Comparison of ENCODE assay signal across 6 cellular contexts in genomic region chr22:46782200-46782599, GRCh38. TPM values are rescaled to one million over a fixed set of nuclear protein-coding genes. Genes with fewer than 3 reads are reported as not detected.
DNase-seq lines count a peak whose midpoint lies in the region; ATAC-seq and TF ChIP-seq lines count a peak whose summit lies in the region.
"Not testable (repeated sequence)": the region's sequence is repeated elsewhere in the genome, so short reads cannot be mapped to it uniquely, and the experiment has no call there.

No MANE protein-coding gene starts in this region.

- not testable (repeated sequence) for H3K36me3 Mint-ChIP-seq in IgD-negative memory B cell; activated T-cell treated with anti-CD3 and anti-CD28 coated beads, Interleukin-2, amount 50 U/mL, for 72 hours (ENCODE audit: insufficient read depth in 2 of 2); natural killer cell
- peaks cover 80% of the 10 kb centered on the region for H3K36me3 Mint-ChIP-seq in dendritic cell treated with granulocyte-macrophage colony-stimulating factor and Interleukin-4, amounts not matched to agents 40 ng/mL and 50 ng/mL, for 4 days (ENCODE audit: low read depth)

- not testable (repeated sequence) for TF ChIP-seq CTCF in left lung (IDR thresholded peaks at IDR 0.05); natural killer cell (IDR thresholded peaks at IDR 0.05); spleen (IDR thresholded peaks at IDR 0.05 in 8 of 11, conservative IDR thresholded peaks at IDR 0.05 in 3 of 11)

- not testable (repeated sequence) for H3K27me3 ChIP-seq in left lung; spleen (replicated peaks in 1 of 7)

- H3K27ac ChIP-seq in left lung: not testable (repeated sequence)
- H3K27ac ChIP-seq in spleen: peak overlapping the region in 1 of 8 donors; percentile 25

- peaks cover 0 to 26% of the 10 kb centered on the region in 2 donors for H3K4me1 ChIP-seq in left lung
- peaks cover 21 to 98% (median 71%) of the 10 kb centered on the region in 6 donors for H3K4me1 ChIP-seq in spleen

- peak overlapping the region in 2 of 4 donors; percentile 8 to 9 for H3K4me3 Mint-ChIP-seq in IgD-negative memory B cell
- not testable (repeated sequence) for H3K4me3 Mint-ChIP-seq in activated T-cell treated with anti-CD3 and anti-CD28 coated beads, Interleukin-2, amount 50 U/mL, for 72 hours; dendritic cell treated with granulocyte-macrophage colony-stimulating factor and Interleukin-4, amounts not matched to agents 40 ng/mL and 50 ng/mL, for 4 days; natural killer cell

- H3K27ac Mint-ChIP-seq in IgD-negative memory B cell (peak overlapping the region; percentile 31 to 68 (median 44)), natural killer cell (peak overlapping the region; percentile 27 to 46)
- peak overlapping the region; percentile 77 for H3K27ac Mint-ChIP-seq in activated T-cell treated with anti-CD3 and anti-CD28 coated beads, Interleukin-2, amount 50 U/mL, for 72 hours
- H3K27ac Mint-ChIP-seq in dendritic cell treated with granulocyte-macrophage colony-stimulating factor and Interleukin-4, amounts not matched to agents 40 ng/mL and 50 ng/mL, for 4 days: peak overlapping the region; percentile 53

- H3K9me3 ChIP-seq in left lung, spleen: not testable (repeated sequence)

- ATAC-seq in activated T-cell treated with anti-CD3 and anti-CD28 coated beads, Interleukin-2, amount 50 U/mL, for 72 hours (replicated peaks in 1 of 2); left lung; natural killer cell: not testable (repeated sequence)

- not testable (repeated sequence) for DNase-seq in activated T-cell treated with anti-CD3 and anti-CD28 coated beads, Interleukin-2, amount 50 U/mL, for 72 hours; natural killer cell
- DNase-seq in left lung: peak; percentile 11 to 47
- DNase-seq in spleen: peak; percentile 38

- not testable (repeated sequence) for H3K27me3 Mint-ChIP-seq in IgD-negative memory B cell; activated T-cell treated with anti-CD3 and anti-CD28 coated beads, Interleukin-2, amount 50 U/mL, for 72 hours (ENCODE audit: low read depth); dendritic cell treated with granulocyte-macrophage colony-stimulating factor and Interleukin-4, amounts not matched to agents 40 ng/mL and 50 ng/mL, for 4 days; natural killer cell (ENCODE audit: low read depth in 2 of 2)

- not testable (repeated sequence) for H3K36me3 ChIP-seq in left lung
- H3K36me3 ChIP-seq in spleen: peaks cover 0 to 14% (median 0%) of the 10 kb centered on the region in 6 donors

- not testable (repeated sequence) for H3K4me3 ChIP-seq in left lung, spleen

- not testable (repeated sequence) for TF ChIP-seq POLR2A in spleen (IDR thresholded peaks at IDR 0.05)

- WGBS in spleen, 5 donors: 82 to 93% (median 88%) methylated on average over 10 of the region's 10 CpGs

- intact Hi-C loops in dendritic cell treated with granulocyte-macrophage colony-stimulating factor and Interleukin-4, amounts not matched to agents 40 ng/mL and 50 ng/mL, for 4 days (cut with micrococcal nuclease): loop anchor here (10.0 kb wide), 1 partner anchor 63 kb away; no protein-coding TSS in a partner anchor
- intact Hi-C loops in left lung (cut with DNase I); natural killer cell (cut with micrococcal nuclease); spleen (cut with DNase I; ENCODE audit: low total_unique reads): not testable (repeated sequence)

- not testable (repeated sequence) for H3K9me3 Mint-ChIP-seq in IgD-negative memory B cell; activated T-cell treated with anti-CD3 and anti-CD28 coated beads, Interleukin-2, amount 50 U/mL, for 72 hours; dendritic cell treated with granulocyte-macrophage colony-stimulating factor and Interleukin-4, amounts not matched to agents 40 ng/mL and 50 ng/mL, for 4 days; natural killer cell

- H3K4me1 Mint-ChIP-seq in IgD-negative memory B cell (peaks cover 42 to 61% (median 44%) of the 10 kb centered on the region in 3 donors), natural killer cell (peaks cover 50 to 55% of the 10 kb centered on the region in 2 donors)
- peaks cover 26% of the 10 kb centered on the region for H3K4me1 Mint-ChIP-seq in activated T-cell treated with anti-CD3 and anti-CD28 coated beads, Interleukin-2, amount 50 U/mL, for 72 hours (ENCODE audit: low read depth)
- H3K4me1 Mint-ChIP-seq in dendritic cell treated with granulocyte-macrophage colony-stimulating factor and Interleukin-4, amounts not matched to agents 40 ng/mL and 50 ng/mL, for 4 days (ENCODE audit: low read depth): peaks cover 72% of the 10 kb centered on the region

RNA-seq across cellular contexts. Expression of gene TBC1D22A, which starts 19.8 kb away (rescaled TPM):
- polyA plus RNA-seq in IgD-negative memory B cell (64.3 TPM), spleen (10 to 100 TPM; 17.2 to 34.0 (median 25.9) TPM)
- total RNA-seq in activated T-cell treated with anti-CD3 and anti-CD28 coated beads, Interleukin-2, amount 50 U/mL, for 72 hours: 10 to 100 TPM; 29.5 to 34.8 TPM
- total RNA-seq in left lung (10 to 100 TPM; 27.3 to 33.5 TPM), natural killer cell (10 to 100 TPM; 47.4 to 53.7 (median 53.2) TPM), spleen (10 to 100 TPM; 40.1 to 66.9 (median 54.8) TPM)

RNA-seq across cellular contexts. Expression of gene CERK, which starts 44.1 kb away (rescaled TPM):
- 11.7 TPM for polyA plus RNA-seq in IgD-negative memory B cell
- total RNA-seq in activated T-cell treated with anti-CD3 and anti-CD28 coated beads, Interleukin-2, amount 50 U/mL, for 72 hours: 10 to 100 TPM; 38.6 to 53.1 TPM
- total RNA-seq in left lung: 10 to 100 TPM; 25.0 to 34.1 TPM
- 10 to 100 TPM; 50.0 to 71.2 (median 55.6) TPM for total RNA-seq in natural killer cell
- 10 to 100 TPM; 31.3 to 47.1 (median 40.6) TPM for total RNA-seq in spleen
- 10 to 100 TPM; 13.7 to 17.1 (median 14.5) TPM for polyA plus RNA-seq in spleen
